ENCODE assay signal across 1 cellular context in genomic region chr3:197308591-197308990, GRCh38.
TF ChIP-seq lines count a peak whose summit lies in the region.

No MANE protein-coding gene starts in this region.

TF ChIP-seq in H1, 55 proteins besides CTCF, POLR2A, EP300 and RAD21 (continued from another document):
- no peak for TF ChIP-seq FOSL1 (IDR thresholded peaks at IDR 0.05; ENCODE audit: insufficient read depth, low read depth, low read length)
- no peak for TF ChIP-seq ZNF274 (IDR thresholded peaks at IDR 0.05; ENCODE audit: borderline replicate concordance, extremely low read depth, low read length)
- no peak for TF ChIP-seq CREB1 (IDR thresholded peaks at IDR 0.05)
- no peak for TF ChIP-seq CHD1 (IDR thresholded peaks at IDR 0.05; ENCODE audit: low read depth, low read length)
- TF ChIP-seq, protein P1, sequence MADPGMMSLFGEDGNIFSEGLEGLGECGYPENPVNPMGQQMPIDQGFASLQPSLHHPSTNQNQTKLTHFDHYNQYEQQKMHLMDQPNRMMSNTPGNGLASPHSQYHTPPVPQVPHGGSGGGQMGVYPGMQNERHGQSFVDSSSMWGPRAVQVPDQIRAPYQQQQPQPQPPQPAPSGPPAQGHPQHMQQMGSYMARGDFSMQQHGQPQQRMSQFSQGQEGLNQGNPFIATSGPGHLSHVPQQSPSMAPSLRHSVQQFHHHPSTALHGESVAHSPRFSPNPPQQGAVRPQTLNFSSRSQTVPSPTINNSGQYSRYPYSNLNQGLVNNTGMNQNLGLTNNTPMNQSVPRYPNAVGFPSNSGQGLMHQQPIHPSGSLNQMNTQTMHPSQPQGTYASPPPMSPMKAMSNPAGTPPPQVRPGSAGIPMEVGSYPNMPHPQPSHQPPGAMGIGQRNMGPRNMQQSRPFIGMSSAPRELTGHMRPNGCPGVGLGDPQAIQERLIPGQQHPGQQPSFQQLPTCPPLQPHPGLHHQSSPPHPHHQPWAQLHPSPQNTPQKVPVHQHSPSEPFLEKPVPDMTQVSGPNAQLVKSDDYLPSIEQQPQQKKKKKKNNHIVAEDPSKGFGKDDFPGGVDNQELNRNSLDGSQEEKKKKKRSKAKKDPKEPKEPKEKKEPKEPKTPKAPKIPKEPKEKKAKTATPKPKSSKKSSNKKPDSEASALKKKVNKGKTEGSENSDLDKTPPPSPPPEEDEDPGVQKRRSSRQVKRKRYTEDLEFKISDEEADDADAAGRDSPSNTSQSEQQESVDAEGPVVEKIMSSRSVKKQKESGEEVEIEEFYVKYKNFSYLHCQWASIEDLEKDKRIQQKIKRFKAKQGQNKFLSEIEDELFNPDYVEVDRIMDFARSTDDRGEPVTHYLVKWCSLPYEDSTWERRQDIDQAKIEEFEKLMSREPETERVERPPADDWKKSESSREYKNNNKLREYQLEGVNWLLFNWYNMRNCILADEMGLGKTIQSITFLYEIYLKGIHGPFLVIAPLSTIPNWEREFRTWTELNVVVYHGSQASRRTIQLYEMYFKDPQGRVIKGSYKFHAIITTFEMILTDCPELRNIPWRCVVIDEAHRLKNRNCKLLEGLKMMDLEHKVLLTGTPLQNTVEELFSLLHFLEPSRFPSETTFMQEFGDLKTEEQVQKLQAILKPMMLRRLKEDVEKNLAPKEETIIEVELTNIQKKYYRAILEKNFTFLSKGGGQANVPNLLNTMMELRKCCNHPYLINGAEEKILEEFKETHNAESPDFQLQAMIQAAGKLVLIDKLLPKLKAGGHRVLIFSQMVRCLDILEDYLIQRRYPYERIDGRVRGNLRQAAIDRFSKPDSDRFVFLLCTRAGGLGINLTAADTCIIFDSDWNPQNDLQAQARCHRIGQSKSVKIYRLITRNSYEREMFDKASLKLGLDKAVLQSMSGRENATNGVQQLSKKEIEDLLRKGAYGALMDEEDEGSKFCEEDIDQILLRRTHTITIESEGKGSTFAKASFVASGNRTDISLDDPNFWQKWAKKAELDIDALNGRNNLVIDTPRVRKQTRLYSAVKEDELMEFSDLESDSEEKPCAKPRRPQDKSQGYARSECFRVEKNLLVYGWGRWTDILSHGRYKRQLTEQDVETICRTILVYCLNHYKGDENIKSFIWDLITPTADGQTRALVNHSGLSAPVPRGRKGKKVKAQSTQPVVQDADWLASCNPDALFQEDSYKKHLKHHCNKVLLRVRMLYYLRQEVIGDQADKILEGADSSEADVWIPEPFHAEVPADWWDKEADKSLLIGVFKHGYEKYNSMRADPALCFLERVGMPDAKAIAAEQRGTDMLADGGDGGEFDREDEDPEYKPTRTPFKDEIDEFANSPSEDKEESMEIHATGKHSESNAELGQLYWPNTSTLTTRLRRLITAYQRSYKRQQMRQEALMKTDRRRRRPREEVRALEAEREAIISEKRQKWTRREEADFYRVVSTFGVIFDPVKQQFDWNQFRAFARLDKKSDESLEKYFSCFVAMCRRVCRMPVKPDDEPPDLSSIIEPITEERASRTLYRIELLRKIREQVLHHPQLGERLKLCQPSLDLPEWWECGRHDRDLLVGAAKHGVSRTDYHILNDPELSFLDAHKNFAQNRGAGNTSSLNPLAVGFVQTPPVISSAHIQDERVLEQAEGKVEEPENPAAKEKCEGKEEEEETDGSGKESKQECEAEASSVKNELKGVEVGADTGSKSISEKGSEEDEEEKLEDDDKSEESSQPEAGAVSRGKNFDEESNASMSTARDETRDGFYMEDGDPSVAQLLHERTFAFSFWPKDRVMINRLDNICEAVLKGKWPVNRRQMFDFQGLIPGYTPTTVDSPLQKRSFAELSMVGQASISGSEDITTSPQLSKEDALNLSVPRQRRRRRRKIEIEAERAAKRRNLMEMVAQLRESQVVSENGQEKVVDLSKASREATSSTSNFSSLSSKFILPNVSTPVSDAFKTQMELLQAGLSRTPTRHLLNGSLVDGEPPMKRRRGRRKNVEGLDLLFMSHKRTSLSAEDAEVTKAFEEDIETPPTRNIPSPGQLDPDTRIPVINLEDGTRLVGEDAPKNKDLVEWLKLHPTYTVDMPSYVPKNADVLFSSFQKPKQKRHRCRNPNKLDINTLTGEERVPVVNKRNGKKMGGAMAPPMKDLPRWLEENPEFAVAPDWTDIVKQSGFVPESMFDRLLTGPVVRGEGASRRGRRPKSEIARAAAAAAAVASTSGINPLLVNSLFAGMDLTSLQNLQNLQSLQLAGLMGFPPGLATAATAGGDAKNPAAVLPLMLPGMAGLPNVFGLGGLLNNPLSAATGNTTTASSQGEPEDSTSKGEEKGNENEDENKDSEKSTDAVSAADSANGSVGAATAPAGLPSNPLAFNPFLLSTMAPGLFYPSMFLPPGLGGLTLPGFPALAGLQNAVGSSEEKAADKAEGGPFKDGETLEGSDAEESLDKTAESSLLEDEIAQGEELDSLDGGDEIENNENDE (IDR thresholded peaks at IDR 0.05; ENCODE audit: insufficient replicate concordance, low read length), result no peak
- no peak for TF ChIP-seq SP1 (IDR thresholded peaks at IDR 0.05; ENCODE audit: low read depth, low read length)
- no peak for TF ChIP-seq POLR2AphosphoS5 (IDR thresholded peaks at IDR 0.05; ENCODE audit: low read depth, low read length)
- no peak for TF ChIP-seq CEBPB (IDR thresholded peaks at IDR 0.05; ENCODE audit: low read depth, low read length)
- TF ChIP-seq RBBP5 (IDR thresholded peaks at IDR 0.05; ENCODE audit: borderline replicate concordance, low read depth, low read length), result no peak
- TF ChIP-seq TBP (IDR thresholded peaks at IDR 0.05; ENCODE audit: low read depth, low read length), result no peak
- no peak for TF ChIP-seq BCL11A (IDR thresholded peaks at IDR 0.05; ENCODE audit: low read depth in 2 of 2, low read length in 2 of 2)
- TF ChIP-seq RNF2 (IDR thresholded peaks at IDR 0.05; ENCODE audit: borderline replicate concordance, low read depth, low read length, missing control alignments, poor library complexity, severe bottlenecking), result no peak
- TF ChIP-seq SP2 (IDR thresholded peaks at IDR 0.05; ENCODE audit: low read length), result no peak
- TF ChIP-seq, protein P2, sequence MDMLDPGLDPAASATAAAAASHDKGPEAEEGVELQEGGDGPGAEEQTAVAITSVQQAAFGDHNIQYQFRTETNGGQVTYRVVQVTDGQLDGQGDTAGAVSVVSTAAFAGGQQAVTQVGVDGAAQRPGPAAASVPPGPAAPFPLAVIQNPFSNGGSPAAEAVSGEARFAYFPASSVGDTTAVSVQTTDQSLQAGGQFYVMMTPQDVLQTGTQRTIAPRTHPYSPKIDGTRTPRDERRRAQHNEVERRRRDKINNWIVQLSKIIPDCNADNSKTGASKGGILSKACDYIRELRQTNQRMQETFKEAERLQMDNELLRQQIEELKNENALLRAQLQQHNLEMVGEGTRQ (IDR thresholded peaks at IDR 0.05; ENCODE audit: low read length), result no peak
- no peak for TF ChIP-seq CTBP2 (IDR thresholded peaks at IDR 0.05; ENCODE audit: borderline replicate concordance, insufficient read depth, insufficient read length, low read length)
- TF ChIP-seq GABPA (IDR thresholded peaks at IDR 0.05; ENCODE audit: borderline replicate concordance, insufficient read depth, low read length), result no peak
